1 cellular context compared by ENCODE assay signal in the genomic region with DNA sequence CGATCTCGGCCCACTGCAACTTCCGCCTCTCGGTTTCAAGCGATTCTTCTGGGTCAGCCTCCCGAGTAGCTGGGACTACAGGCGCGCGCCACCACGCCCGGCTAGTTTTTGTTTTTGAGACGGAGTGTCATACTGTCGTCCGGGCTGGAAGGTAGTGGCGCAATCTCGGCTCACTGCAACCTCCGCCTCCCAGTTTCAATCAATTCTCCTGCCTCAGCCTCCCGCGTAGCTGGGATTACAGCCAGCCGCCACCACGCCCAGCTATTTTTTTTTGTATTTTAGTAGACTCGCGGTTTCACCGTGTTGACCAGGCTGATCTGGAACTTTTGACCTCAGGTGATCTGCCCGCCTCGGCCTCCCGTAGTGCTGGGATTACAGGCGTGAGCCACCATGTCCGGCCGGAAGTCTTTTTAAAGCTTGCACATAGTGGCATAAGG.
A peak's percentile ranks its signal among the peaks of the same experiment; 100 is the strongest.
TF ChIP-seq lines count a peak whose summit lies in the region.

No MANE protein-coding gene starts in this region.

TF ChIP-seq in HepG2, 621 proteins besides CTCF, POLR2A, EP300 and RAD21 (continued from another document):
- TF ChIP-seq, protein P1, sequence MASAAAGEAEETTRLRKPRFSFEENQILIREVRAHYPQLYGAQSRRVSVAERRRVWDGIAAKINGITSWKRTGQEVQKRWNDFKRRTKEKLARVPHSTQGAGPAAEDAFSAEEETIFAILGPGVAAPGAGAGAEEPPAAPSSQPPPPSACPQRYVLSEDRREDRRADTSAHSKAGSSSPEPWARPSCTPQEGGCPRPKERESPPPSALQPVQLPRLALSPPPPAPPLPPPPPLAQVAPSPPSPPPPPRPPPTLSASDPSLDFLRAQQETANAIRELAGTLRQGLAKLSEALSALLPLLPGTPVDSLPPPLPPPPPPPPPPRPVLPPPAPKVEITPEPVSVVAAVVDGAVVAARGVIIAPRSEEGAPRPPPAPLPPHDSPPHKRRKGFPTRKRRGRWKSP (CRISPR knock-in tag; IDR thresholded peaks at IDR 0.05) = no peak
- peak; percentile 63; the same call in 1 of the 2 replicates for TF ChIP-seq GFI1 (CRISPR knock-in tag; IDR thresholded peaks at IDR 0.05; ENCODE audit: borderline replicate concordance)
- TF ChIP-seq SALL1 (CRISPR knock-in tag; IDR thresholded peaks at IDR 0.05) = 0 out of 2 replicates have a peak, but pooled peaks have one; percentile 8
- TF ChIP-seq, protein P2, sequence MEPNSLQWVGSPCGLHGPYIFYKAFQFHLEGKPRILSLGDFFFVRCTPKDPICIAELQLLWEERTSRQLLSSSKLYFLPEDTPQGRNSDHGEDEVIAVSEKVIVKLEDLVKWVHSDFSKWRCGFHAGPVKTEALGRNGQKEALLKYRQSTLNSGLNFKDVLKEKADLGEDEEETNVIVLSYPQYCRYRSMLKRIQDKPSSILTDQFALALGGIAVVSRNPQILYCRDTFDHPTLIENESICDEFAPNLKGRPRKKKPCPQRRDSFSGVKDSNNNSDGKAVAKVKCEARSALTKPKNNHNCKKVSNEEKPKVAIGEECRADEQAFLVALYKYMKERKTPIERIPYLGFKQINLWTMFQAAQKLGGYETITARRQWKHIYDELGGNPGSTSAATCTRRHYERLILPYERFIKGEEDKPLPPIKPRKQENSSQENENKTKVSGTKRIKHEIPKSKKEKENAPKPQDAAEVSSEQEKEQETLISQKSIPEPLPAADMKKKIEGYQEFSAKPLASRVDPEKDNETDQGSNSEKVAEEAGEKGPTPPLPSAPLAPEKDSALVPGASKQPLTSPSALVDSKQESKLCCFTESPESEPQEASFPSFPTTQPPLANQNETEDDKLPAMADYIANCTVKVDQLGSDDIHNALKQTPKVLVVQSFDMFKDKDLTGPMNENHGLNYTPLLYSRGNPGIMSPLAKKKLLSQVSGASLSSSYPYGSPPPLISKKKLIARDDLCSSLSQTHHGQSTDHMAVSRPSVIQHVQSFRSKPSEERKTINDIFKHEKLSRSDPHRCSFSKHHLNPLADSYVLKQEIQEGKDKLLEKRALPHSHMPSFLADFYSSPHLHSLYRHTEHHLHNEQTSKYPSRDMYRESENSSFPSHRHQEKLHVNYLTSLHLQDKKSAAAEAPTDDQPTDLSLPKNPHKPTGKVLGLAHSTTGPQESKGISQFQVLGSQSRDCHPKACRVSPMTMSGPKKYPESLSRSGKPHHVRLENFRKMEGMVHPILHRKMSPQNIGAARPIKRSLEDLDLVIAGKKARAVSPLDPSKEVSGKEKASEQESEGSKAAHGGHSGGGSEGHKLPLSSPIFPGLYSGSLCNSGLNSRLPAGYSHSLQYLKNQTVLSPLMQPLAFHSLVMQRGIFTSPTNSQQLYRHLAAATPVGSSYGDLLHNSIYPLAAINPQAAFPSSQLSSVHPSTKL (CRISPR knock-in tag; IDR thresholded peaks at IDR 0.05) = peak; percentile 11; the same call in 1 of the 2 replicates
- no peak for TF ChIP-seq NBN (conservative IDR thresholded peaks at IDR 0.05)
- peak; percentile 76; the same call in 1 of the 2 replicates for TF ChIP-seq ZBTB38 (CRISPR knock-in tag; IDR thresholded peaks at IDR 0.05)
- TF ChIP-seq ZNF329 (CRISPR knock-in tag; IDR thresholded peaks at IDR 0.05; ENCODE audit: low read depth) = no peak
- peak; percentile 90 for TF ChIP-seq ZNF12 (CRISPR knock-in tag; IDR thresholded peaks at IDR 0.05)
- peak; percentile 40; the same call in 1 of the 2 replicates for TF ChIP-seq RCOR2 (CRISPR knock-in tag; IDR thresholded peaks at IDR 0.05)
- TF ChIP-seq ZNF562 (CRISPR knock-in tag; IDR thresholded peaks at IDR 0.05; ENCODE audit: borderline replicate concordance) = no peak
- peak; percentile 14; the same call in 1 of the 2 replicates for TF ChIP-seq ZMYM4 (CRISPR knock-in tag; IDR thresholded peaks at IDR 0.05)
- TF ChIP-seq ZNF460 (CRISPR knock-in tag; IDR thresholded peaks at IDR 0.05; ENCODE audit: borderline replicate concordance) = peak; percentile 99
- TF ChIP-seq ZNF652 (CRISPR knock-in tag; IDR thresholded peaks at IDR 0.05; ENCODE audit: borderline replicate concordance, low read depth) = no peak
- peak; percentile 26; the same call in 1 of the 2 replicates for TF ChIP-seq ZNF501 (CRISPR knock-in tag; IDR thresholded peaks at IDR 0.05)
- peak; percentile 64; the same call in 1 of the 2 replicates for TF ChIP-seq ZNF768 (CRISPR knock-in tag; IDR thresholded peaks at IDR 0.05)
- TF ChIP-seq, protein P3, sequence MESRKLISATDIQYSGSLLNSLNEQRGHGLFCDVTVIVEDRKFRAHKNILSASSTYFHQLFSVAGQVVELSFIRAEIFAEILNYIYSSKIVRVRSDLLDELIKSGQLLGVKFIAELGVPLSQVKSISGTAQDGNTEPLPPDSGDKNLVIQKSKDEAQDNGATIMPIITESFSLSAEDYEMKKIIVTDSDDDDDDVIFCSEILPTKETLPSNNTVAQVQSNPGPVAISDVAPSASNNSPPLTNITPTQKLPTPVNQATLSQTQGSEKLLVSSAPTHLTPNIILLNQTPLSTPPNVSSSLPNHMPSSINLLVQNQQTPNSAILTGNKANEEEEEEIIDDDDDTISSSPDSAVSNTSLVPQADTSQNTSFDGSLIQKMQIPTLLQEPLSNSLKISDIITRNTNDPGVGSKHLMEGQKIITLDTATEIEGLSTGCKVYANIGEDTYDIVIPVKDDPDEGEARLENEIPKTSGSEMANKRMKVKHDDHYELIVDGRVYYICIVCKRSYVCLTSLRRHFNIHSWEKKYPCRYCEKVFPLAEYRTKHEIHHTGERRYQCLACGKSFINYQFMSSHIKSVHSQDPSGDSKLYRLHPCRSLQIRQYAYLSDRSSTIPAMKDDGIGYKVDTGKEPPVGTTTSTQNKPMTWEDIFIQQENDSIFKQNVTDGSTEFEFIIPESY (CRISPR knock-in tag; IDR thresholded peaks at IDR 0.05) = peak; percentile 72
- TF ChIP-seq SALL2 (CRISPR knock-in tag; IDR thresholded peaks at IDR 0.05) = no peak
- TF ChIP-seq ASH2L (IDR thresholded peaks at IDR 0.05; ENCODE audit: insufficient read length, low read depth, low read length) = peak; percentile 4
- peak; percentile 69 for TF ChIP-seq CEBPB (IDR thresholded peaks at IDR 0.05; ENCODE audit: borderline replicate concordance, low read depth, low read length)
- TF ChIP-seq, protein P4, sequence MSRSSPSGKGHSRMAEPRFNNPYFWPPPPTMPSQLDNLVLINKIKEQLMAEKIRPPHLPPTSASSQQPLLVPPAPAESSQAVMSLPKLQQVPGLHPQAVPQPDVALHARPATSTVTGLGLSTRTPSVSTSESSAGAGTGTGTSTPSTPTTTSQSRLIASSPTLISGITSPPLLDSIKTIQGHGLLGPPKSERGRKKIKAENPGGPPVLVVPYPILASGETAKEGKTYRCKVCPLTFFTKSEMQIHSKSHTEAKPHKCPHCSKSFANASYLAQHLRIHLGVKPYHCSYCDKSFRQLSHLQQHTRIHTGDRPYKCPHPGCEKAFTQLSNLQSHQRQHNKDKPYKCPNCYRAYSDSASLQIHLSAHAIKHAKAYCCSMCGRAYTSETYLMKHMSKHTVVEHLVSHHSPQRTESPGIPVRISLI (CRISPR knock-in tag; IDR thresholded peaks at IDR 0.05; ENCODE audit: borderline replicate concordance) = peak; percentile 40; the same call in 1 of the 2 replicates
- TF ChIP-seq, protein P5, sequence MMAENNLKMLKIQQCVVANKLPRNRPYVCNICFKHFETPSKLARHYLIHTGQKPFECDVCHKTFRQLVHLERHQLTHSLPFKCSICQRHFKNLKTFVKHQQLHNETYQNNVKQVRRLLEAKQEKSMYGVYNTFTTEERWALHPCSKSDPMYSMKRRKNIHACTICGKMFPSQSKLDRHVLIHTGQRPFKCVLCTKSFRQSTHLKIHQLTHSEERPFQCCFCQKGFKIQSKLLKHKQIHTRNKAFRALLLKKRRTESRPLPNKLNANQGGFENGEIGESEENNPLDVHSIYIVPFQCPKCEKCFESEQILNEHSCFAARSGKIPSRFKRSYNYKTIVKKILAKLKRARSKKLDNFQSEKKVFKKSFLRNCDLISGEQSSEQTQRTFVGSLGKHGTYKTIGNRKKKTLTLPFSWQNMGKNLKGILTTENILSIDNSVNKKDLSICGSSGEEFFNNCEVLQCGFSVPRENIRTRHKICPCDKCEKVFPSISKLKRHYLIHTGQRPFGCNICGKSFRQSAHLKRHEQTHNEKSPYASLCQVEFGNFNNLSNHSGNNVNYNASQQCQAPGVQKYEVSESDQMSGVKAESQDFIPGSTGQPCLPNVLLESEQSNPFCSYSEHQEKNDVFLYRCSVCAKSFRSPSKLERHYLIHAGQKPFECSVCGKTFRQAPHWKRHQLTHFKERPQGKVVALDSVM (CRISPR knock-in tag; IDR thresholded peaks at IDR 0.05) = peak; percentile 94
- no peak for TF ChIP-seq NFYB (CRISPR knock-in tag; IDR thresholded peaks at IDR 0.05)
- 0 out of 2 replicates have a peak, but pooled peaks have one; percentile 35 for TF ChIP-seq ZNF296 (CRISPR knock-in tag; conservative IDR thresholded peaks at IDR 0.05)
- TF ChIP-seq PCBP1 (IDR thresholded peaks at IDR 0.05; ENCODE audit: borderline replicate concordance, low read depth, low read length) = 0 out of 2 replicates have a peak, but pooled peaks have one; percentile 44
- TF ChIP-seq CEBPG (CRISPR knock-in tag; IDR thresholded peaks at IDR 0.05) = peak; percentile 58
- TF ChIP-seq ZMYM3 (CRISPR knock-in tag; IDR thresholded peaks at IDR 0.05) = peak; percentile 91
- TF ChIP-seq ZMYM2 (CRISPR knock-in tag; IDR thresholded peaks at IDR 0.05) = 0 out of 2 replicates have a peak, but pooled peaks have one; percentile 23
